11 cellular contexts compared by ENCODE assay signal in the genomic region with DNA sequence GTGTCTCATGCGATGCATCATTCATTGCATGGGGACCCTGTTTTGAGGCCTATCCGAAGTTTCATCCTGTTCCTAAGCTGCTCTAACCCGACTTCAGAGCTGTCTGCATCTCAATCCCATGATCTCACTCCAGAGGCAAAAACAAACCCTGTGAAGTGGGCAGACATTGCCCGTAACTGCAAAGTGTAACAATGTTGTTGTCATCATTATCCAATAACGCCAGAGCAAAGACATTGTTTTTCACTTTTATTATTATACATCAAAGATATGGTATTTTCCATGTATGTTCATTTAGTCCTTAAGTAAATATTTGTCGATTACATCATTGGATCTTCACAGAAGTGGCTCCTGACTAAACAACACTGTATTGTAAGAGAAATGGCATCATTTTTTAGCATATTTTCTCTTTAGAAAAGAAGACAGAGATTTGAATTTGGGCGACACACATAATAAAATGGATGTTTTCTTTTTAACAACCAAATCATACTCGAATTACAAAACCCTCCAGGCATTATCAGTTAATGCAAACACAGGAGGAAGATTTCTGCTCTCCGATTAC.
DNase-seq lines count a peak whose midpoint lies in the region; ATAC-seq and TF ChIP-seq lines count a peak whose summit lies in the region.
"Had no signal": no experiment of that assay in that cellular context is flagged by ENCODE, and none has a peak within 500 bp of the region (broad histone marks: within the 10 kb centered on the region; RNA-seq: fewer than 3 reads in every experiment).

No MANE protein-coding gene starts in this region.

- intact Hi-C loops in thyroid gland (cut with DNase I) = no loop called here
- intact Hi-C loops in lower leg skin (cut with DNase I; ENCODE audit: low total_unique reads) = no loop called here

- H3K27me3 ChIP-seq in gastroesophageal sphincter (no peaks in the 10 kb centered on the region), thyroid gland (no peaks in the 10 kb centered on the region)

- TF ChIP-seq POLR2A in gastroesophageal sphincter (IDR thresholded peaks at IDR 0.05) (no peak), thyroid gland (IDR thresholded peaks at IDR 0.05) (no peak), lower leg skin (IDR thresholded peaks at IDR 0.05) (no peak)

- H3K9me3 ChIP-seq in gastroesophageal sphincter (no peaks in the 10 kb centered on the region), thyroid gland (no peaks in the 10 kb centered on the region)

- TF ChIP-seq CTCF in gastroesophageal sphincter (IDR thresholded peaks at IDR 0.05) (no peak), thyroid gland (IDR thresholded peaks at IDR 0.05) (no peak), lower leg skin (IDR thresholded peaks at IDR 0.05) (no peak)

- H3K4me1 ChIP-seq in gastroesophageal sphincter (peaks cover 0 to 33% (median 3%) of the 10 kb centered on the region in 3 donors), thyroid gland (no peaks in the 10 kb centered on the region)

- H3K36me3 ChIP-seq in gastroesophageal sphincter (no peaks in the 10 kb centered on the region), thyroid gland (no peaks in the 10 kb centered on the region)

- H3K4me3 ChIP-seq in gastroesophageal sphincter (no peak overlapping the region), thyroid gland (replicated peaks in 1 of 3) (no peak overlapping the region), lower leg skin (ENCODE audit: low read depth, poor library complexity, severe bottlenecking) (no peak overlapping the region)

- no peak for TF ChIP-seq EP300 in gastroesophageal sphincter (IDR thresholded peaks at IDR 0.05)

- H3K27ac ChIP-seq in gastroesophageal sphincter (peak overlapping the region in 3 of 4 donors; percentile 31 to 76 (median 71)), thyroid gland (peak overlapping the region in 2 of 3 donors; percentile 30 to 33)

- WGBS in gastroesophageal sphincter (ENCODE audit: low coverage in 1 of 2), 2 donors = 59 to 76% methylated on average over 4 to 9 of the region's 9 CpGs
- WGBS in thyroid gland, 2 donors = 81 to 86% methylated on average over 9 of the region's 9 CpGs
- WGBS in lower leg skin, 2 donors = 72 to 74% methylated on average over 9 of the region's 9 CpGs

- DNase-seq in NCI-H2196 (lab: John Stamatoyannopoulos, UW; ENCODE audit: unreplicated experiment) = peak; percentile 23
- DNase-seq in NCI-H2196 treated with DMSO at 0.1 percent for 48 hours (lab: John Stamatoyannopoulos, UW; ENCODE audit: unreplicated experiment) = no peak
- DNase-seq in amniotic epithelial cell (ENCODE audit: low read depth) = peak; percentile 34
- no peak for DNase-seq in thyroid gland
- no peak for DNase-seq in activated T-cell treated with anti-CD3 and anti-CD28 coated beads, Interleukin-2, amount 50 U/mL, for 1 hour
- no peak for DNase-seq in lower leg skin (ENCODE audit: low spot score in 2 of 2)
- DNase-seq: activated effector memory CD4-positive, alpha-beta T cell treated with anti-CD3 and anti-CD28 coated beads, Interleukin-2, amount 50 U/mL, for 16 hours; naive thymus-derived CD4-positive, alpha-beta T cell; stimulated activated naive CD4-positive, alpha-beta T cell had no signal

- ATAC-seq in gastroesophageal sphincter (no peak), esophagus mucosa (no peak)
- ATAC-seq: naive thymus-derived CD4-positive, alpha-beta T cell had no signal

Comparison
In these comparisons a context has a peak if more than half of its experiments do, and no peak if none do; other contexts are left out.
1. DNase-seq: peak in NCI-H2196 (single experiment) and amniotic epithelial cell (single experiment); none in NCI-H2196 treated with DMSO at 0.1 percent for 48 hours (single experiment), thyroid gland (0 of 2), activated T-cell treated with anti-CD3 and anti-CD28 coated beads, Interleukin-2, amount 50 U/mL, for 1 hour (single experiment) and lower leg skin (0 of 2).